Comparison of ENCODE assay signal across 7 cellular contexts in genomic region chr9:86517475-86517874, GRCh38.
"Had no signal": no experiment of that assay in that cellular context is flagged by ENCODE, and none has a peak within 500 bp of the region (broad histone marks: within the 10 kb centered on the region; RNA-seq: fewer than 3 reads in every experiment).

No MANE protein-coding gene starts in this region.

- DNase-seq: IMR-90, KBM-7, KG1 had no signal

- H3K27ac ChIP-seq: HL-60, KMS-11 had no signal

- H3K4me3 ChIP-seq: K562 had no signal

- ATAC-seq: HepG2, K562 had no signal
